ENCODE assay signal across 24 cellular contexts in the genomic region with DNA sequence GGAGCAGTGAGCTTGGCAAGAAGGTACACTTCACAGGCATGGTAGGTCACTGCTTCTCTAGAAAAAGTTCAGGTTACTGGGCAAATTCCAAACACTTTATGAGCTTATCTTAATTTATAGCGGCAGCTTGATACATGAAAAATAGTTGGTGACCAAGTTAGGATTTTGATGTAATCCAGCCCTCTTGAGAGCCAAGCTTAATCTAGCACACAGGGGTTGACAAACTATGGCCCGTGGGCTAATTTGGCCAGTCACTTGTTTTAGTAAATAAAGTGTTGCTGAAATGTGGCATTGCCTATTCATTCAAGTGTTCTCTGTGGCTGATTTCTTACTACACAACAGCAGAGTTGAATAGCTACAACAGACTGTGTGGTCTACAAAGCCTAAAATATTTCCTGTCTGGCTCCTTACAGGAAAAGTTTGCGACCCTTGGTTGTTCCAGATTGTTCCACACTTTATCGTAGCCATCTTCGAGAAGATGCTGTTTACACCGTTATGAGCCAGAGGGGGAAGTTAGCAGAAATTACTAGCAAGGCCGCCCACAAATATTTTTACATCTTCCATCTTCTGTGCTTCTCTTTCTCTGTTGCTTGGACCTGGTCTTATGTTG.
DNase-seq lines count a peak whose midpoint lies in the region; ATAC-seq, FAIRE-seq and TF ChIP-seq lines count a peak whose summit lies in the region.
"Had no signal": no experiment of that assay in that cellular context is flagged by ENCODE, and none has a peak within 500 bp of the region (broad histone marks: within the 10 kb centered on the region; RNA-seq: fewer than 3 reads in every experiment).

No MANE protein-coding gene starts in this region.

- peak overlapping the region; percentile 10 for H4K8ac ChIP-seq in trophoblast cell (ENCODE audit: low read depth, low read length)
- H4K8ac ChIP-seq in neuronal stem cell (ENCODE audit: low read depth, low read length): no peak overlapping the region

- no peak for FAIRE-seq in endothelial cell of umbilical vein (lab: Jason Lieb, UNC)
- FAIRE-seq in urothelium cell line (lab: Jason Lieb, UNC): peak; percentile 37
- FAIRE-seq: colon, GM18507, H1, TTC549 had no signal

- H3K36me3 ChIP-seq in heart left ventricle (no peaks in the 10 kb centered on the region), right atrium auricular region (no peaks in the 10 kb centered on the region), endothelial cell of umbilical vein (ENCODE audit: control insufficient read depth in 2 of 2, extremely low read depth in 1 of 2, insufficient read depth in 2 of 2, low read length in 2 of 2) (no peaks in the 10 kb centered on the region), trophoblast cell (ENCODE audit: control insufficient read depth in 1 of 2, insufficient read depth in 2 of 2, low read length in 2 of 2) (no peaks in the 10 kb centered on the region), gastrocnemius medialis (no peaks in the 10 kb centered on the region), neuronal stem cell (replicated peaks in 1 of 2; ENCODE audit: control insufficient read depth in 2 of 2, insufficient read depth in 2 of 2, low read length in 2 of 2) (no peaks in the 10 kb centered on the region)
- H3K36me3 ChIP-seq: neutrophil, SJCRH30 had no signal

- H3K79me2 ChIP-seq in endothelial cell of umbilical vein (ENCODE audit: control insufficient read depth, insufficient read depth, low read length) (no peaks in the 10 kb centered on the region), trophoblast cell (ENCODE audit: control insufficient read depth, insufficient read depth, low read length, poor library complexity) (peaks cover 1% of the 10 kb centered on the region)

- DNase-seq in heart left ventricle (no peak), right atrium auricular region (ENCODE audit: low spot score) (no peak), endothelial cell of umbilical vein (ENCODE audit: low read depth, low spot score) (peak; percentile 70), trophoblast cell (no peak), urothelium cell line (ENCODE audit: low spot score) (no peak), gastrocnemius medialis (no peak), DMS 273 (lab: John Stamatoyannopoulos, UW; ENCODE audit: unreplicated experiment) (no peak), neuronal stem cell (ENCODE audit: low spot score) (no peak)
- DNase-seq: activated T-cell treated with anti-CD3 and anti-CD28 coated beads, Interleukin-2, amount 50 U/mL, for 24 hours; effector memory CD8-positive, alpha-beta T cell; GF-D8; KG1; MM.1S; NCI-H1417 treated with DMSO at 0.1 percent for 48 hours; NCI-H510A; SJCRH30 had no signal

- H3K9me3 ChIP-seq in heart left ventricle (no peaks in the 10 kb centered on the region), right atrium auricular region (no peaks in the 10 kb centered on the region), endothelial cell of umbilical vein (replicated peaks; ENCODE audit: control insufficient read depth, insufficient read depth, low read length) (no peaks in the 10 kb centered on the region), trophoblast cell (ENCODE audit: insufficient read depth, low read depth, low read length) (no peaks in the 10 kb centered on the region), gastrocnemius medialis (no peaks in the 10 kb centered on the region), neuronal stem cell (replicated peaks in 1 of 2; ENCODE audit: control insufficient read depth in 2 of 2, insufficient read depth in 1 of 2, low read depth in 1 of 2, low read length in 2 of 2) (no peaks in the 10 kb centered on the region)
- H3K9me3 ChIP-seq: neutrophil, SJCRH30 had no signal

- H3K4me3 ChIP-seq in heart left ventricle: no peak overlapping the region
- H3K4me3 ChIP-seq in right atrium auricular region: no peak overlapping the region
- no peak overlapping the region for H3K4me3 ChIP-seq in endothelial cell of umbilical vein (replicated peaks in 1 of 3; ENCODE audit: insufficient read depth in 1 of 3, low read depth in 1 of 3, low read length in 3 of 3)
- H3K4me3 ChIP-seq in trophoblast cell (ENCODE audit: low read depth, low read length): no peak overlapping the region
- no peak overlapping the region for H3K4me3 ChIP-seq in gastrocnemius medialis
- no peak overlapping the region for H3K4me3 ChIP-seq in neuronal stem cell (ENCODE audit: low read length in 2 of 2)
- H3K4me3 ChIP-seq: SJCRH30 had no signal

- H3K9me1 ChIP-seq in endothelial cell of umbilical vein (replicated peaks; ENCODE audit: control insufficient read depth, extremely low read depth, insufficient read depth, low read length): no peaks in the 10 kb centered on the region

- H2AK5ac ChIP-seq in trophoblast cell (ENCODE audit: low read length) (peak overlapping the region; percentile 29), neuronal stem cell (ENCODE audit: low read depth, low read length) (no peak overlapping the region)

- H2AFZ ChIP-seq in endothelial cell of umbilical vein (ENCODE audit: low read depth, low read length) (no peak overlapping the region), trophoblast cell (ENCODE audit: insufficient read depth, low read length, poor library complexity) (no peak overlapping the region), neuronal stem cell (ENCODE audit: low read length) (no peak overlapping the region)

- H3K9ac ChIP-seq in endothelial cell of umbilical vein (replicated peaks; ENCODE audit: extremely low read depth, insufficient read depth, low read length): no peak overlapping the region
- no peak overlapping the region for H3K9ac ChIP-seq in trophoblast cell (ENCODE audit: low read length)
- no peak overlapping the region for H3K9ac ChIP-seq in neuronal stem cell (ENCODE audit: low read depth, low read length, poor library complexity)

- H4K20me1 ChIP-seq in endothelial cell of umbilical vein (replicated peaks; ENCODE audit: control insufficient read depth, extremely low read depth, insufficient read depth, low read length): no peaks in the 10 kb centered on the region

- intact Hi-C loops in heart left ventricle (cut with DNase I): loop anchor here in 1 of 10 donors (10.0 kb wide), 1 partner anchor 115 kb away; no protein-coding TSS in a partner anchor
- intact Hi-C loops in endothelial cell of umbilical vein (cut with micrococcal nuclease): loop anchor here (2.0 kb wide), 2 partner anchors 31 to 53 kb away; no protein-coding TSS in a partner anchor
- intact Hi-C loops in gastrocnemius medialis (cut with DNase I; ENCODE audit: low total_unique reads): no loop called here

- H3K79me1 ChIP-seq in trophoblast cell (ENCODE audit: low read length) (peaks cover 23% of the 10 kb centered on the region), neuronal stem cell (ENCODE audit: low read depth, low read length) (no peaks in the 10 kb centered on the region)

- WGBS in heart left ventricle, 4 donors: 61 to 66% (median 64%) methylated on average over 7 of the region's 7 CpGs
- WGBS in trophoblast cell (ENCODE audit: extremely low coverage, insufficient coverage, insufficient read length): no CpG with 5 or more reads among the region's 7 CpGs
- no CpG with 5 or more reads among the region's 7 CpGs for WGBS in neuronal stem cell (ENCODE audit: extremely low coverage in 2 of 2, insufficient read length in 2 of 2, insufficient replicate concordance in 1 of 2), 2 donors

- dilution Hi-C loops in endothelial cell of umbilical vein (cut with MboI; ENCODE audit: extremely low pct_ligation_motif_present, low sequenced_read_pairs): no loop called here

- H4K91ac ChIP-seq in trophoblast cell (ENCODE audit: low read depth, low read length): peak overlapping the region; percentile 11
- no peak overlapping the region for H4K91ac ChIP-seq in neuronal stem cell (ENCODE audit: low read depth, low read length, poor library complexity)

- H3K18ac ChIP-seq in trophoblast cell (ENCODE audit: low read length) (no peak overlapping the region), neuronal stem cell (ENCODE audit: low read length) (no peak overlapping the region)

- CTCF ChIA-PET in endothelial cell of umbilical vein (lab: Charles Lee): interaction anchor here (0.6 to 1.5 kb wide), 6 partner anchors 13 to 1299 kb away, joined by 3 to 6 read pairs (median 3); no protein-coding TSS in a partner anchor

- ATAC-seq in heart left ventricle (peak in 2 of 4 donors; percentile 9 to 11), gastrocnemius medialis (no peak)
- ATAC-seq: effector memory CD8-positive, alpha-beta T cell; esophagus mucosa; Panc1 had no signal

- no TSS peak for BruUV-seq in endothelial cell of umbilical vein (replicated peaks; lab: Mats Ljungman, UMichigan)

- TF ChIP-seq POLR2A in heart left ventricle (IDR thresholded peaks at IDR 0.05): no peak
- no peak for TF ChIP-seq POLR2A in endothelial cell of umbilical vein (IDR thresholded peaks at IDR 0.05; ENCODE audit: low read depth, low read length)
- no peak for TF ChIP-seq POLR2A in gastrocnemius medialis (IDR thresholded peaks at IDR 0.05)

- peak overlapping the region; percentile 38 for H2BK120ac ChIP-seq in trophoblast cell (ENCODE audit: insufficient read depth, low read length, poor library complexity)
- H2BK120ac ChIP-seq in neuronal stem cell (ENCODE audit: low read depth, low read length): no peak overlapping the region

- H2BK5ac ChIP-seq in trophoblast cell (ENCODE audit: low read depth, low read length, poor library complexity) (peak overlapping the region; percentile 46), neuronal stem cell (ENCODE audit: low read length) (no peak overlapping the region)

- no peak overlapping the region for H2BK15ac ChIP-seq in neuronal stem cell (ENCODE audit: low read length)

- POLR2A ChIA-PET in endothelial cell of umbilical vein (lab: Charles Lee): no interaction called here

- H3K14ac ChIP-seq in trophoblast cell (ENCODE audit: low read length): no peak overlapping the region
- H3K14ac ChIP-seq in neuronal stem cell (ENCODE audit: low read length): no peak overlapping the region

- in situ Hi-C loops in gastrocnemius medialis (cut with MboI; ENCODE audit: low sequenced_read_pairs in 4 of 4): no loop called here

- peak overlapping the region; percentile 6 for H3K4me2 ChIP-seq in endothelial cell of umbilical vein (ENCODE audit: insufficient read depth, low read length)
- no peak overlapping the region for H3K4me2 ChIP-seq in trophoblast cell (ENCODE audit: low read length)
- H3K4me2 ChIP-seq in neuronal stem cell (ENCODE audit: insufficient read depth, low read length, poor library complexity, severe bottlenecking): no peak overlapping the region

- H4K12ac ChIP-seq in trophoblast cell (ENCODE audit: low read depth, low read length): no peak overlapping the region

- H3K27ac ChIP-seq in heart left ventricle (peak overlapping the region in 9 of 12 donors; percentile 20 to 61 (median 49)), right atrium auricular region (peak overlapping the region in 1 of 2 donors; percentile 36), endothelial cell of umbilical vein (ENCODE audit: insufficient read depth, low read depth, low read length) (peak overlapping the region; percentile 38), trophoblast cell (ENCODE audit: low read depth, low read length) (peak overlapping the region; percentile 60), gastrocnemius medialis (no peak overlapping the region), neuronal stem cell (replicated peaks; ENCODE audit: low read length) (no peak overlapping the region)
- H3K27ac ChIP-seq: 22Rv1, neutrophil, SJCRH30 had no signal

- H3K4ac ChIP-seq in trophoblast cell (ENCODE audit: low read depth, low read length) (peak overlapping the region; percentile 40), neuronal stem cell (ENCODE audit: low read length) (no peak overlapping the region)

- H3K27me3 ChIP-seq in heart left ventricle (no peaks in the 10 kb centered on the region), right atrium auricular region (no peaks in the 10 kb centered on the region), endothelial cell of umbilical vein (ENCODE audit: control insufficient read depth in 2 of 2, insufficient read depth in 2 of 2, low read length in 2 of 2) (no peaks in the 10 kb centered on the region), trophoblast cell (ENCODE audit: insufficient read depth, low read length) (no peaks in the 10 kb centered on the region), gastrocnemius medialis (no peaks in the 10 kb centered on the region), neuronal stem cell (ENCODE audit: control insufficient read depth in 3 of 3, insufficient read depth in 3 of 3, low read depth in 1 of 3, low read length in 3 of 3) (no peaks in the 10 kb centered on the region)
- H3K27me3 ChIP-seq: neutrophil, SJCRH30 had no signal

- H3K23ac ChIP-seq in trophoblast cell (ENCODE audit: low read length): no peak overlapping the region
- no peak overlapping the region for H3K23ac ChIP-seq in neuronal stem cell (ENCODE audit: low read depth, low read length, poor library complexity)

- peak overlapping the region; percentile 65 for H2BK12ac ChIP-seq in trophoblast cell (ENCODE audit: low read length)
- H2BK12ac ChIP-seq in neuronal stem cell (ENCODE audit: low read length): no peak overlapping the region

- H3K4me1 ChIP-seq in heart left ventricle (peaks cover 3 to 90% (median 61%) of the 10 kb centered on the region in 12 donors), right atrium auricular region (peaks cover 0 to 82% of the 10 kb centered on the region in 2 donors), endothelial cell of umbilical vein (ENCODE audit: control insufficient read depth, extremely low read depth, insufficient read depth, low read length) (peaks cover 51% of the 10 kb centered on the region), trophoblast cell (ENCODE audit: control insufficient read depth in 1 of 2, insufficient read depth in 2 of 2, low read length in 2 of 2) (peaks cover 11 to 22% of the 10 kb centered on the region in 2 experiments), gastrocnemius medialis (peaks cover 14 to 16% of the 10 kb centered on the region in 2 donors), neuronal stem cell (ENCODE audit: control insufficient read depth in 2 of 2, insufficient read depth in 1 of 2, low read depth in 1 of 2, low read length in 2 of 2) (peaks cover 0 to 3% of the 10 kb centered on the region in 2 donors)
- H3K4me1 ChIP-seq: SJCRH30 had no signal

- TF ChIP-seq CTCF in heart left ventricle (IDR thresholded peaks at IDR 0.05) (no peak), right atrium auricular region (IDR thresholded peaks at IDR 0.05) (no peak), endothelial cell of umbilical vein (IDR thresholded peaks at IDR 0.05; ENCODE audit: extremely low read depth in 1 of 2, insufficient read depth in 1 of 2, low read depth in 1 of 2, low read length in 2 of 2) (no peak), gastrocnemius medialis (IDR thresholded peaks at IDR 0.05 in 4 of 5, conservative IDR thresholded peaks at IDR 0.05 in 1 of 5) (no peak)

Comparison
In these comparisons a context has a peak if more than half of its experiments do, and no peak if none do; other contexts are left out.
1. H3K27ac ChIP-seq: peak in heart left ventricle (9 of 12), endothelial cell of umbilical vein (single experiment) and trophoblast cell (single experiment); none in gastrocnemius medialis (0 of 4) and neuronal stem cell (single experiment).